Comparison of ENCODE assay signal across 18 cellular contexts in genomic region chr10:131089150-131089549, GRCh38.
DNase-seq lines count a peak whose midpoint lies in the region; ATAC-seq, FAIRE-seq and TF ChIP-seq lines count a peak whose summit lies in the region.
"Had no signal": no experiment of that assay in that cellular context is flagged by ENCODE, and none has a peak within 500 bp of the region (broad histone marks: within the 10 kb centered on the region; RNA-seq: fewer than 3 reads in every experiment).

No MANE protein-coding gene starts in this region.

- H2AK5ac ChIP-seq in H1 (ENCODE audit: low read depth, low read length) (no peak overlapping the region; the same call in 1 of the 2 replicates), trophoblast cell (ENCODE audit: low read length) (no peak overlapping the region)

- H3K14ac ChIP-seq in H1 (ENCODE audit: insufficient read length) (no peak overlapping the region), trophoblast cell (ENCODE audit: low read length) (no peak overlapping the region)

- no peak overlapping the region for H3K4me3 ChIP-seq in breast epithelium
- no peak overlapping the region for H3K4me3 ChIP-seq in H1 (ENCODE audit: extremely low read depth in 1 of 4, insufficient read depth in 2 of 4, low read depth in 3 of 4, low read length in 4 of 4)
- no peak overlapping the region for H3K4me3 ChIP-seq in trophoblast cell (ENCODE audit: low read depth, low read length)

- POLR2A ChIA-PET in MCF 10A (lab: Yijun Ruan, JAX), result no interaction called here
- POLR2A ChIA-PET in H1 (lab: Charles Lee; ENCODE audit: partially characterized antibody), result no interaction called here

- H3K27ac Mint-ChIP-seq in MCF 10A (ENCODE audit: low read depth, unreplicated experiment), result peak overlapping the region; percentile 78
- H3K27ac Mint-ChIP-seq: CD4-positive, alpha-beta memory T cell had no signal

- H3K4ac ChIP-seq in H1 (replicated peaks; ENCODE audit: insufficient read length, low read depth, low read length) (no peak overlapping the region), trophoblast cell (ENCODE audit: low read depth, low read length) (no peak overlapping the region)

- no peak for ATAC-seq in GM18873 (IDR thresholded peaks at IDR 0.05; ENCODE audit: low FRiP score, unreplicated experiment)
- no peak for ATAC-seq in SK-N-SH treated with all-trans-retinoic acid at 6 μM for 48 hours
- ATAC-seq: HCT116, HepG2 had no signal

- no peaks in the 10 kb centered on the region for H3K4me1 Mint-ChIP-seq in MCF 10A (ENCODE audit: insufficient read depth, unreplicated experiment)
- H3K4me1 Mint-ChIP-seq: CD4-positive, alpha-beta memory T cell had no signal

- H3K27me3 ChIP-seq in breast epithelium (peaks cover 0 to 4% of the 10 kb centered on the region in 2 donors), H1 (replicated peaks in 1 of 4; ENCODE audit: control insufficient read depth in 3 of 4, extremely low read depth in 1 of 4, insufficient read depth in 3 of 4, low read length in 3 of 4) (no peaks in the 10 kb centered on the region; a peak in 3 of 7 replicates), trophoblast cell (ENCODE audit: insufficient read depth, low read length) (no peaks in the 10 kb centered on the region)

- TF ChIP-seq POLR2A in breast epithelium (IDR thresholded peaks at IDR 0.05), result no peak
- no peak for TF ChIP-seq POLR2A in H1 (IDR thresholded peaks at IDR 0.05; ENCODE audit: control extremely low read depth in 1 of 2, low read depth in 2 of 2, low read length in 2 of 2)

- BruUV-seq in MCF 10A (replicated peaks; lab: Mats Ljungman, UMichigan), result no TSS peak

- H3K36me3 Mint-ChIP-seq in MCF 10A (ENCODE audit: insufficient read depth, unreplicated experiment), result no peaks in the 10 kb centered on the region

- H3K79me1 ChIP-seq in H1 (ENCODE audit: low read depth, low read length) (no peaks in the 10 kb centered on the region), trophoblast cell (ENCODE audit: low read length) (peaks cover 32% of the 10 kb centered on the region)

- TF ChIP-seq CTCF in MCF 10A (IDR thresholded peaks at IDR 0.05; ENCODE audit: unreplicated experiment), result no peak
- TF ChIP-seq CTCF in breast epithelium (IDR thresholded peaks at IDR 0.05), result no peak
- TF ChIP-seq CTCF in H1 (IDR thresholded peaks at IDR 0.05; ENCODE audit: control extremely low read depth in 1 of 3, insufficient read depth in 1 of 3, low read depth in 1 of 3, low read length in 3 of 3), result no peak

- H3K4me3 Mint-ChIP-seq in MCF 10A (ENCODE audit: unreplicated experiment), result no peak overlapping the region
- H3K4me3 Mint-ChIP-seq: CD4-positive, alpha-beta memory T cell had no signal

- intact Hi-C loops in MCF 10A (cut with micrococcal nuclease) (no loop called here), breast epithelium (cut with DNase I; ENCODE audit: low total_unique reads) (no loop called here)

- H4K91ac ChIP-seq in H1 (replicated peaks; ENCODE audit: insufficient read length, low read length) (peak overlapping the region; percentile 44), trophoblast cell (ENCODE audit: low read depth, low read length) (peak overlapping the region; percentile 67)

- H3K9me3 ChIP-seq in breast epithelium (no peaks in the 10 kb centered on the region), H1 (ENCODE audit: insufficient read depth in 2 of 2, low read depth in 1 of 2, low read length in 1 of 2) (no peaks in the 10 kb centered on the region; a peak in 1 of 4 replicates), trophoblast cell (ENCODE audit: insufficient read depth, low read depth, low read length) (peaks cover 4% of the 10 kb centered on the region)
- H3K9me3 ChIP-seq: Caco-2 had no signal

- H3K9me3 Mint-ChIP-seq in MCF 10A (ENCODE audit: unreplicated experiment), result no peaks in the 10 kb centered on the region

- FAIRE-seq in H1 (lab: Jason Lieb, UNC), result no peak
- FAIRE-seq: GM12892, HepG2, HTR-8/SVneo had no signal

- no peak for TF ChIP-seq EP300 in H1 (IDR thresholded peaks at IDR 0.05; ENCODE audit: borderline replicate concordance in 1 of 2, low read depth in 2 of 2, low read length in 2 of 2)

- H3K36me3 ChIP-seq in breast epithelium (no peaks in the 10 kb centered on the region), H1 (ENCODE audit: control insufficient read depth in 2 of 4, insufficient read depth in 4 of 4, low read length in 3 of 4) (no peaks in the 10 kb centered on the region), trophoblast cell (ENCODE audit: control insufficient read depth in 1 of 2, insufficient read depth in 2 of 2, low read length in 2 of 2) (peaks cover 0 to 2% of the 10 kb centered on the region in 2 experiments)

- H2BK12ac ChIP-seq in H1 (ENCODE audit: low read depth, low read length), result 0 out of 2 replicates have a peak overlapping the region, but pooled peaks have one; percentile 50
- H2BK12ac ChIP-seq in trophoblast cell (ENCODE audit: low read length), result peak overlapping the region; percentile 70

- 0 out of 2 replicates have a peak overlapping the region, but pooled peaks have one; percentile 61 for H2BK20ac ChIP-seq in H1 (ENCODE audit: low read length)

- H2BK5ac ChIP-seq in H1 (ENCODE audit: low read depth, low read length), result no peak overlapping the region; the same call in 1 of the 2 replicates
- H2BK5ac ChIP-seq in trophoblast cell (ENCODE audit: low read depth, low read length, poor library complexity), result no peak overlapping the region

- H2AFZ ChIP-seq in H1 (ENCODE audit: low read length), result no peak overlapping the region
- H2AFZ ChIP-seq in trophoblast cell (ENCODE audit: insufficient read depth, low read length, poor library complexity), result no peak overlapping the region

- H3K18ac ChIP-seq in H1 (ENCODE audit: extremely low read depth, low read length), result 0 out of 2 replicates have a peak overlapping the region, but pooled peaks have one; percentile 24
- no peak overlapping the region for H3K18ac ChIP-seq in trophoblast cell (ENCODE audit: low read length)

- H4K5ac ChIP-seq in H1 (ENCODE audit: insufficient read length, low read depth, low read length), result no peak overlapping the region

- H3K4me1 ChIP-seq in breast epithelium (no peaks in the 10 kb centered on the region), H1 (replicated peaks in 1 of 4; ENCODE audit: control insufficient read depth in 3 of 4, insufficient read depth in 4 of 4, low read length in 3 of 4) (peaks cover 0 to 15% (median 4%) of the 10 kb centered on the region in 4 experiments; a peak in 4 of 7 replicates), trophoblast cell (ENCODE audit: control insufficient read depth in 1 of 2, insufficient read depth in 2 of 2, low read length in 2 of 2) (peaks cover 28% of the 10 kb centered on the region in 2 experiments)
- H3K4me1 ChIP-seq: Caco-2 had no signal

- no peaks in the 10 kb centered on the region for H3K27me3 Mint-ChIP-seq in MCF 10A (ENCODE audit: insufficient read depth, unreplicated experiment)

- H4K8ac ChIP-seq in H1 (ENCODE audit: extremely low read depth, insufficient read depth, low read length) (no peak overlapping the region), trophoblast cell (ENCODE audit: low read depth, low read length) (no peak overlapping the region)

- no peak overlapping the region for H3K56ac ChIP-seq in H1 (replicated peaks; ENCODE audit: insufficient read length, low read depth, low read length)

- no peak overlapping the region for H3K27ac ChIP-seq in breast epithelium
- H3K27ac ChIP-seq in H1 (ENCODE audit: low read depth, low read length), result no peak overlapping the region
- no peak overlapping the region for H3K27ac ChIP-seq in trophoblast cell (ENCODE audit: low read depth, low read length)

- H2BK120ac ChIP-seq in H1 (replicated peaks; ENCODE audit: low read depth, low read length) (no peak overlapping the region), trophoblast cell (ENCODE audit: insufficient read depth, low read length, poor library complexity) (no peak overlapping the region)

- DNase-seq in MCF 10A (ENCODE audit: unreplicated experiment) (no peak), breast epithelium (ENCODE audit: low spot score in 2 of 2) (no peak), H1 (ENCODE audit: low read depth in 1 of 2, low spot score in 2 of 2) (no peak), trophoblast cell (no peak)
- DNase-seq in activated CD4-positive, alpha-beta T cell treated with anti-CD3 and anti-CD28 coated beads for 1 hour, result no peak
- DNase-seq: 8988T; AML-193; C1 segment of cervical spinal cord; Caco-2; CD4-positive, alpha-beta memory T cell; DND-41; GDM1 had no signal

- H4K20me1 ChIP-seq in H1 (replicated peaks in 1 of 2; ENCODE audit: control insufficient read depth in 1 of 2, insufficient read depth in 2 of 2, low read length in 2 of 2), result no peaks in the 10 kb centered on the region

- H3K79me2 ChIP-seq in H1 (ENCODE audit: control insufficient read depth in 1 of 2, insufficient read depth in 2 of 2, low read length in 2 of 2) (no peaks in the 10 kb centered on the region), trophoblast cell (ENCODE audit: control insufficient read depth, insufficient read depth, low read length, poor library complexity) (peaks cover 3% of the 10 kb centered on the region)

- CTCF ChIA-PET in MCF 10A (lab: Yijun Ruan, JAX), result interaction anchor here (0.6 kb wide), 1 partner anchor 328 kb away, joined by 3 read pairs; no protein-coding TSS in a partner anchor
- CTCF ChIA-PET in H1 (lab: Charles Lee; ENCODE audit: partially characterized antibody), result interaction anchor here (0.9 to 2.2 kb wide), 24 partner anchors 9 to 365 kb away, joined by 3 to 12 read pairs (median 4); no protein-coding TSS in a partner anchor

- H3K4me2 ChIP-seq in H1 (ENCODE audit: insufficient read depth in 1 of 2, low read depth in 2 of 2, low read length in 2 of 2) (no peak overlapping the region), trophoblast cell (ENCODE audit: low read length) (no peak overlapping the region)

- no peak overlapping the region for H3K9ac ChIP-seq in H1 (replicated peaks in 1 of 4; ENCODE audit: extremely low read depth in 1 of 4, low read depth in 3 of 4, low read length in 3 of 4)
- H3K9ac ChIP-seq in trophoblast cell (ENCODE audit: low read length), result no peak overlapping the region

- WGBS in H1 (ENCODE audit: extremely low coverage in 1 of 2, insufficient coverage in 1 of 2, insufficient read length in 1 of 2, insufficient replicate concordance in 2 of 2, low coverage in 1 of 2, low lambda C conversion rate in 2 of 2, missing lambda C conversion rate in 1 of 2), 2 experiments, result 93% methylated on average over 19 of the region's 21 CpGs; no CpG with 5 or more reads in 1 of the 2 experiments
- no CpG with 5 or more reads among the region's 21 CpGs for WGBS in trophoblast cell (ENCODE audit: extremely low coverage, insufficient coverage, insufficient read length)

- no peak for TF ChIP-seq RAD21 in H1 (IDR thresholded peaks at IDR 0.05 in 1 of 2, conservative IDR thresholded peaks at IDR 0.05 in 1 of 2; ENCODE audit: low read depth in 2 of 2, low read length in 2 of 2)

- no peak overlapping the region for H4K12ac ChIP-seq in trophoblast cell (ENCODE audit: low read depth, low read length)

- H2BK15ac ChIP-seq in H1 (ENCODE audit: low read length), result no peak overlapping the region

- H3K23ac ChIP-seq in H1 (ENCODE audit: insufficient read length) (no peak overlapping the region), trophoblast cell (ENCODE audit: low read length) (no peak overlapping the region)

- H3K23me2 ChIP-seq in H1 (ENCODE audit: low read depth, low read length), result no peaks in the 10 kb centered on the region

TF ChIP-seq in SK-N-SH treated with all-trans-retinoic acid at 6 μM for 48 hours, 23 proteins besides CTCF, POLR2A, EP300 and RAD21 (continues in another document):
- no peak for TF ChIP-seq ZFP3 (CRISPR knock-in tag; IDR thresholded peaks at IDR 0.05)
